In genomic region chr5:127906562-127907204, GRCh38 we compare ENCODE assay signal across 20 cellular contexts.
DNase-seq lines count a peak whose midpoint lies in the region; ATAC-seq and TF ChIP-seq lines count a peak whose summit lies in the region.
"Had no signal": no experiment of that assay in that cellular context is flagged by ENCODE, and none has a peak within 500 bp of the region (broad histone marks: within the 10 kb centered on the region; RNA-seq: fewer than 3 reads in every experiment).

No MANE protein-coding gene starts in this region.

- no peak for TF ChIP-seq CTCF in GM12865 (IDR thresholded peaks at IDR 0.05; ENCODE audit: insufficient read depth, low read depth, low read length, missing control alignments)
- TF ChIP-seq CTCF in psoas muscle (IDR thresholded peaks at IDR 0.05) = no peak

- H3K4me3 ChIP-seq in GM12865 (ENCODE audit: low read depth, low read length) (no peak overlapping the region), psoas muscle (no peak overlapping the region)
- H3K4me3 ChIP-seq: coronary artery, mucosa of descending colon, Peyer's patch had no signal

- H3K27ac ChIP-seq in psoas muscle = no peak overlapping the region
- H3K27ac ChIP-seq: coronary artery, Peyer's patch had no signal

- no peaks in the 10 kb centered on the region for H3K36me3 ChIP-seq in psoas muscle (ENCODE audit: insufficient read depth in 1 of 2, low read depth in 1 of 2)
- H3K36me3 ChIP-seq: Peyer's patch had no signal

- ATAC-seq in GM19043 (IDR thresholded peaks at IDR 0.05; ENCODE audit: low read depth, unreplicated experiment) = peak; percentile 39
- peak; percentile 44 for ATAC-seq in GM21786 (IDR thresholded peaks at IDR 0.05; ENCODE audit: unreplicated experiment)
- peak; percentile 49 for ATAC-seq in HG03066 (IDR thresholded peaks at IDR 0.05; ENCODE audit: low read depth, unreplicated experiment)
- no peak for ATAC-seq in psoas muscle
- ATAC-seq: left ventricle myocardium superior, mucosa of descending colon, SK-N-SH treated with all-trans-retinoic acid at 6 μM for 48 hours had no signal

- H3K9me3 ChIP-seq in psoas muscle = no peaks in the 10 kb centered on the region
- H3K9me3 ChIP-seq: mucosa of descending colon, Peyer's patch had no signal

- 82 to 97% (median 83%) methylated on average over 2 of the region's 2 CpGs for WGBS in psoas muscle, 3 donors

- DNase-seq in GM12865 (ENCODE audit: low read depth) (peak; percentile 9), HuH-7.5 (ENCODE audit: low spot score) (no peak), T-helper 9 cell (no peak), psoas muscle (no peak)
- no peak for DNase-seq in activated T-cell treated with anti-CD3 and anti-CD28 coated beads, Interleukin-2, amount 50 U/mL, for 48 hours
- DNase-seq: 8988T; activated CD4-positive, CD25-positive, alpha-beta regulatory T cell treated with anti-CD3 and anti-CD28 coated beads, Interleukin-2, amount 50 U/mL, for 72 hours; HCEC 1CT; head of caudate nucleus; left ventricle myocardium superior; mucosa of descending colon; NCI-H1694; NCI-H82; Peyer's patch; stimulated activated CD8-positive, alpha-beta memory T cell treated with anti-CD3 and anti-CD28 coated beads, Interleukin-4, amount 100 ng/mL, for 48 hours had no signal

- H3K4me1 ChIP-seq in psoas muscle = no peaks in the 10 kb centered on the region
- H3K4me1 ChIP-seq: Peyer's patch had no signal

- H3K27me3 ChIP-seq in psoas muscle (ENCODE audit: insufficient read depth in 3 of 3, low read length in 2 of 3) = no peaks in the 10 kb centered on the region
- H3K27me3 ChIP-seq: Peyer's patch had no signal

- intact Hi-C loops in psoas muscle (cut with DNase I) = no loop called here

Comparison
In these comparisons a context has a peak if more than half of its experiments do, and no peak if none do; other contexts are left out.
1. ATAC-seq: peak in GM19043 (single experiment), GM21786 (single experiment) and HG03066 (single experiment); none in psoas muscle (0 of 4).